8 cellular contexts compared by ENCODE assay signal in genomic region chr11:103091810-103092524, GRCh38. TPM values are rescaled to one million over a fixed set of nuclear protein-coding genes. Genes with fewer than 3 reads are reported as not detected.
DNase-seq lines count a peak whose midpoint lies in the region; ATAC-seq lines count a peak whose summit lies in the region.

TSS of gene DCUN1D5 (minus strand) at chr11:103092160. CDS start at chr11:103091872, 288 bp downstream.

- peak within 1 kb of the TSS; percentile 93 to 95 for H3K27ac Mint-ChIP-seq in activated naive CD4-positive, alpha-beta T cell treated with anti-CD3 and anti-CD28 coated beads, Interleukin-2, amount 50 U/mL, for 72 hours

- peak; percentile 100 for ATAC-seq in HG02610 (IDR thresholded peaks at IDR 0.05; ENCODE audit: unreplicated experiment)
- ATAC-seq in activated naive CD4-positive, alpha-beta T cell treated with anti-CD3 and anti-CD28 coated beads, Interleukin-2, amount 50 U/mL, for 72 hours: peak; percentile 94 to 99

- H3K9me3 Mint-ChIP-seq in activated naive CD4-positive, alpha-beta T cell treated with anti-CD3 and anti-CD28 coated beads, Interleukin-2, amount 50 U/mL, for 72 hours: no peaks in the 10 kb centered on the region

- peak; percentile 95 for DNase-seq in NCI-H1092 treated with DMSO at 0.1 percent for 48 hours (lab: John Stamatoyannopoulos, UW)
- peak; percentile 74 for DNase-seq in SKM-1 (lab: John Stamatoyannopoulos, UW; ENCODE audit: unreplicated experiment)
- DNase-seq in activated naive CD4-positive, alpha-beta T cell treated with anti-CD3 and anti-CD28 coated beads, Interleukin-2, amount 50 U/mL, for 72 hours (ENCODE audit: low spot score in 2 of 2): peak; percentile 94 to 96
- DNase-seq in glomerular endothelial cell (ENCODE audit: extremely low read depth, low read depth, low spot score): peak; percentile 55
- DNase-seq in occipital lobe (lab: John Stamatoyannopoulos, UW): peak; percentile 95

- H3K36me3 Mint-ChIP-seq in activated naive CD4-positive, alpha-beta T cell treated with anti-CD3 and anti-CD28 coated beads, Interleukin-2, amount 50 U/mL, for 72 hours: peaks cover 15 to 38% of the 10 kb centered on the region in 2 donors

- peak within 1 kb of the TSS; percentile 63 for H3K27ac ChIP-seq in temporal lobe (ENCODE audit: low read depth, low read length)

- peak within 1 kb of the TSS; percentile 91 for H3K4me3 ChIP-seq in GM08714 (ENCODE audit: low read length)

RNA-seq across cellular contexts. Expression of gene DCUN1D5, which starts in this region (rescaled TPM):
- 10 to 100 TPM; 35.6 to 63.1 TPM for total RNA-seq in activated naive CD4-positive, alpha-beta T cell treated with anti-CD3 and anti-CD28 coated beads, Interleukin-2, amount 50 U/mL, for 72 hours
- total RNA-seq in glomerular endothelial cell (82.1 and 85.1 TPM in 2 replicates), occipital lobe (51.8 TPM), temporal lobe (46.7 TPM)

Comparison
In these comparisons a context has a peak if more than half of its experiments do, and no peak if none do; other contexts are left out.
1. Peak in every context shown above with its lines: DNase-seq, ATAC-seq, H3K4me3 ChIP-seq and H3K27ac ChIP-seq.